ENCODE assay signal across 12 cellular contexts in the genomic region with DNA sequence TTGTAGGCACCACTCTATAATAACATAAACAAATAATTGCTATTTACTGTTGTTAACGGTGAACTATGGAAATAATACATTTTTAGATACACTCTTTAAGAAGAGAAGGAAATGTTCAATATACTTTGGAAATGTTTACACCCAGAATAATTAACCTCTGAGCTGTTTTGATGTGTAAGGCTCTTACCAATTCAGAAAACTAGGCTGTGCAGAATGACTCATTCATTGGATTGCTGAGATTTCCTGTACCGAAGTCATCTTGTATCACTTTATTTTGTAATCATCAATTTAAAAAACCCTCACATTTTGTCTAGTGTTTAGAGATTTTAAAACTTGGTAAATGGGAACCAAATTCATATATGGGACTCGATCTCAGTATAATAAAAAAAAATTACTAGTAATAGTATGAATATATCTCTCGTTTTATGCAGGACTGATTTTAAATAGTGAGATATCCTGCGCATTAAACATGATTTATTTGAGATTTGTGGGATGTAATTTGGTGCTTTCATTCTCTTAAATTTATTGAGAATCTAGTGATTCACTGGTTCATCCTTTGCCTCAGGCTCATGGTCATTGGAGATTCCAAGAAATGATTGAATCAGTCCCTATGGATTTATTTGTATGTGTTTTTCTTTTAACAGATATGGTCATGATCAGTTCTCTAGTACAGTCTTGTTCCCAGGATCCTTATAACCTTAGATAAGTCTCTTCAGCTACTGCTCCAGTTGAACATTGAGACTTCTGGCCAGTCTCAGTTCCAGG. TPM values are rescaled to one million over a fixed set of nuclear protein-coding genes. Genes with fewer than 3 reads are reported as not detected.
DNase-seq lines count a peak whose midpoint lies in the region; ATAC-seq and TF ChIP-seq lines count a peak whose summit lies in the region.
"Had no signal": no experiment of that assay in that cellular context is flagged by ENCODE, and none has a peak within 500 bp of the region (broad histone marks: within the 10 kb centered on the region; RNA-seq: fewer than 3 reads in every experiment).

No MANE protein-coding gene starts in this region.

- POLR2A ChIA-PET in CD8-positive, alpha-beta memory T cell (lab: Charles Lee): no interaction called here

- H3K4me3 ChIP-seq in cardiac fibroblast (replicated peaks in 1 of 2; ENCODE audit: low read depth in 2 of 2, low read length in 2 of 2): no peak overlapping the region
- H3K4me3 ChIP-seq in CD8-positive, alpha-beta memory T cell (ENCODE audit: low read length): no peak overlapping the region
- H3K4me3 ChIP-seq: adrenal gland had no signal

- DNase-seq in A172 (ENCODE audit: low spot score) (peak; percentile 56), HFFc6 (peak; percentile 89), cardiac fibroblast (ENCODE audit: low read depth in 2 of 2) (peak; percentile 76 to 93), kidney tubule cell (ENCODE audit: low spot score) (peak; percentile 79), cerebellum (ENCODE audit: low spot score) (no peak)
- no peak for DNase-seq in CD8-positive, alpha-beta memory T cell
- no peak for DNase-seq in activated CD8-positive, alpha-beta memory T cell treated with anti-CD3 and anti-CD28 coated beads for 24 hours
- DNase-seq: activated CD4-positive, alpha-beta T cell treated with anti-CD3 and anti-CD28 coated beads, Interleukin-2, amount 50 U/mL, for 4 hours; adrenal gland; naive thymus-derived CD4-positive, alpha-beta T cell had no signal

- no peak for ATAC-seq in GM18909 (IDR thresholded peaks at IDR 0.05; ENCODE audit: poor library complexity, unreplicated experiment)
- ATAC-seq: naive thymus-derived CD4-positive, alpha-beta T cell had no signal

- H3K4me1 ChIP-seq in CD8-positive, alpha-beta memory T cell (ENCODE audit: insufficient read depth, low read length): peaks cover 4% of the 10 kb centered on the region

- CTCF ChIA-PET in CD8-positive, alpha-beta memory T cell (lab: Charles Lee): no interaction called here

- no peaks in the 10 kb centered on the region for H3K36me3 ChIP-seq in CD8-positive, alpha-beta memory T cell (ENCODE audit: insufficient read depth, low read length)
- H3K36me3 ChIP-seq: adrenal gland had no signal

- TF ChIP-seq CTCF in HFFc6 (IDR thresholded peaks at IDR 0.05): no peak
- no peak for TF ChIP-seq CTCF in cardiac fibroblast (IDR thresholded peaks at IDR 0.05; ENCODE audit: low read depth, low read length)

- H3K27ac Mint-ChIP-seq in HFFc6: peak overlapping the region; percentile 95
- no peak overlapping the region for H3K27ac Mint-ChIP-seq in CD8-positive, alpha-beta memory T cell
- H3K27ac Mint-ChIP-seq: CD4-positive, CD25-positive, alpha-beta regulatory T cell; naive thymus-derived CD4-positive, alpha-beta T cell had no signal

- H3K27ac ChIP-seq in CD8-positive, alpha-beta memory T cell (ENCODE audit: low read depth, low read length): no peak overlapping the region
- H3K27ac ChIP-seq: adrenal gland had no signal

- H3K9me3 Mint-ChIP-seq in HFFc6: peaks cover 17% of the 10 kb centered on the region
- peaks cover 13 to 21% (median 17%) of the 10 kb centered on the region in 5 donors for H3K9me3 Mint-ChIP-seq in CD8-positive, alpha-beta memory T cell

- H3K36me3 Mint-ChIP-seq in HFFc6 (ENCODE audit: low read depth): peaks cover 49% of the 10 kb centered on the region
- peaks cover 6 to 25% (median 9%) of the 10 kb centered on the region in 3 donors for H3K36me3 Mint-ChIP-seq in CD8-positive, alpha-beta memory T cell

- peaks cover 6% of the 10 kb centered on the region for H3K27me3 ChIP-seq in CD8-positive, alpha-beta memory T cell (ENCODE audit: insufficient read depth, low read length, poor library complexity, severe bottlenecking)
- H3K27me3 ChIP-seq: adrenal gland had no signal

- H3K9me3 ChIP-seq in CD8-positive, alpha-beta memory T cell (ENCODE audit: low read length): no peaks in the 10 kb centered on the region
- H3K9me3 ChIP-seq: adrenal gland had no signal

- peaks cover 7% of the 10 kb centered on the region for H3K27me3 Mint-ChIP-seq in HFFc6 (ENCODE audit: insufficient read depth)
- peaks cover 21 to 59% of the 10 kb centered on the region in 2 donors for H3K27me3 Mint-ChIP-seq in CD8-positive, alpha-beta memory T cell

- peaks cover 70% of the 10 kb centered on the region for H3K4me1 Mint-ChIP-seq in HFFc6 (ENCODE audit: low read depth)
- peaks cover 6 to 14% (median 7%) of the 10 kb centered on the region in 3 donors for H3K4me1 Mint-ChIP-seq in CD8-positive, alpha-beta memory T cell

- H3K4me3 Mint-ChIP-seq in HFFc6: peak overlapping the region; percentile 99
- H3K4me3 Mint-ChIP-seq in CD8-positive, alpha-beta memory T cell: no peak overlapping the region
- H3K4me3 Mint-ChIP-seq: naive thymus-derived CD4-positive, alpha-beta T cell had no signal

RNA-seq across cellular contexts. Expression of a gene that starts 3.9 kb away (rescaled TPM):
- total RNA-seq in A172 (2014; rRNA removed; shearing (Covaris generic)): 2.3 and 9.5 TPM in 2 replicates
- 10 to 100 TPM; 33.8 to 53.7 (median 41.0) TPM for total RNA-seq in HFFc6 (2021; fragmentation: NEBNext Ultra II Directional; extraction: Animal tissue kit (Norgen Biotek cat#: 25700))
- 1 to 10 TPM; 2.4 to 2.7 TPM for total RNA-seq in CD8-positive, alpha-beta memory T cell
- not detected for polyA plus RNA-seq in CD8-positive, alpha-beta memory T cell
- total RNA-seq in cerebellum: 15.7 TPM
- polyA plus RNA-seq: naive thymus-derived CD4-positive, alpha-beta T cell had no signal

Comparison
In these comparisons a context has a peak if more than half of its experiments do, and no peak if none do; other contexts are left out.
1. DNase-seq: peak in A172 (single experiment), HFFc6 (single experiment), cardiac fibroblast (2 of 2) and kidney tubule cell (single experiment); none in CD8-positive, alpha-beta memory T cell (0 of 5), cerebellum (single experiment) and activated CD8-positive, alpha-beta memory T cell treated with anti-CD3 and anti-CD28 coated beads for 24 hours (single experiment).